8 cellular contexts compared by ENCODE assay signal in the genomic region with DNA sequence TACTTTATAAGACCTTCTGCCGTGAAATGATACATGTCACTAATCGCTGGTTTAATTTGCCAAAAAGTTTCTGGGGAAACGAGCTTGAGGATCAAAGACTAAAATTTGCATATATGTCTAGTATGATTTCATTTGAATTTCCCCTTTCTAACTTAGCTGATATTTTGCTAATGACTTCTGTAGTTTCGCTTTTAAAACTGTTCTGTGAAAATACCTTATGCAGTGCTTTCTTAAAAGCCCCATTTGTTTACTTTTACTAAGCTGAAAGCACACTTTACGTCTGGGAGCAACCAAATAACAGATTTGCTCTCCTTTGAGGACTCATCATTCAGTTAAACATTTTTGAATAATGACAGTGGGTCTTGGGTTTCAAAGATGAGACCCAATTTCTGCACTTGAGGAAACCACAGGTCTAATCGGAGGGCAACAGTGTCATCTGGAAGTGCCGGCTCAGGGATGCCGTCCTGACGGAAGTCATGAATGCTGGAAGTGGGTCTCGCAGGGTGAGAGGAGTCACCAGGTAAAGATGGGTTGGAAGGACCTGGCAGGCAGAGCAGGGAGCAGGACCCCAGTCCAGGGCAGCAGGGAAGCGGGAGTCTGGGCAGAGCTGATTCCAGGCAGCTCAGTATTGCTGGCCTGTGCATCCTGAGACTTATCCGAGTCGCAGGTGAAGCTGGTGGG. TPM values are rescaled to one million over a fixed set of nuclear protein-coding genes. Genes with fewer than 3 reads are reported as not detected.
DNase-seq lines count a peak whose midpoint lies in the region; ATAC-seq and TF ChIP-seq lines count a peak whose summit lies in the region.

No MANE protein-coding gene starts in this region.

- intact Hi-C loops in left ventricle myocardium superior (cut with micrococcal nuclease): no loop called here

- in situ Hi-C loops in brain microvascular endothelial cell (cut with HindIII; ENCODE audit: low pct_ligation_motif_present, low sequenced_read_pairs): no loop called here

- H2AFZ ChIP-seq in hepatocyte: no peak overlapping the region

- H3K9me2 ChIP-seq in DOHH2 (replicated peaks; ENCODE audit: control insufficient read depth, low read length) (no peaks in the 10 kb centered on the region), hepatocyte (replicated peaks; ENCODE audit: insufficient read depth) (no peaks in the 10 kb centered on the region)

- H3K9me3 ChIP-seq in DOHH2 (ENCODE audit: control insufficient read depth, insufficient read depth, low read length) (no peaks in the 10 kb centered on the region), hepatocyte (ENCODE audit: low read depth) (no peaks in the 10 kb centered on the region)

- no peak for TF ChIP-seq CTCF in DOHH2 (IDR thresholded peaks at IDR 0.05; ENCODE audit: low read depth, low read length, poor library complexity, severe bottlenecking)
- no peak for TF ChIP-seq CTCF in hepatocyte (IDR thresholded peaks at IDR 0.05; ENCODE audit: poor library complexity)
- no peak for TF ChIP-seq CTCF in brain microvascular endothelial cell (IDR thresholded peaks at IDR 0.05; ENCODE audit: low read depth, low read length, missing control alignments)

- H3K4me2 ChIP-seq in DOHH2 (ENCODE audit: low read length) (peak overlapping the region; percentile 95), hepatocyte (peak overlapping the region; percentile 35)

- H4K20me1 ChIP-seq in DOHH2 (ENCODE audit: control insufficient read depth, insufficient read depth, low read depth, low read length): no peaks in the 10 kb centered on the region
- no peaks in the 10 kb centered on the region for H4K20me1 ChIP-seq in hepatocyte (ENCODE audit: insufficient read depth, poor library complexity, severe bottlenecking)

- H3F3A ChIP-seq in DOHH2 (ENCODE audit: control insufficient read depth, insufficient read depth): peaks cover 32% of the 10 kb centered on the region

- H3K36me3 ChIP-seq in DOHH2 (ENCODE audit: control insufficient read depth, low read length) (peaks cover 12% of the 10 kb centered on the region; the same call in 1 of the 2 replicates), hepatocyte (replicated peaks; ENCODE audit: insufficient read depth, low read depth) (no peaks in the 10 kb centered on the region), brain microvascular endothelial cell (replicated peaks) (no peaks in the 10 kb centered on the region)

- H3K79me2 ChIP-seq in DOHH2 (ENCODE audit: control insufficient read depth, low read length) (peaks cover 92% of the 10 kb centered on the region), hepatocyte (peaks cover 21% of the 10 kb centered on the region)

- H3K4me3 ChIP-seq in DOHH2 (ENCODE audit: low read length): peak overlapping the region; percentile 79
- H3K4me3 ChIP-seq in hepatocyte: no peak overlapping the region
- H3K4me3 ChIP-seq in brain microvascular endothelial cell (ENCODE audit: low read depth, low read length): no peak overlapping the region

- peaks cover 95% of the 10 kb centered on the region for H3K4me1 ChIP-seq in DOHH2 (ENCODE audit: control insufficient read depth, low read length)
- peaks cover 33% of the 10 kb centered on the region for H3K4me1 ChIP-seq in hepatocyte (ENCODE audit: insufficient read depth)

- peak; percentile 57 for ATAC-seq in GM19395 (IDR thresholded peaks at IDR 0.05; ENCODE audit: unreplicated experiment)
- peak; percentile 56 for ATAC-seq in HG03439 (IDR thresholded peaks at IDR 0.05; ENCODE audit: unreplicated experiment)
- ATAC-seq in left ventricle myocardium superior: no peak

- WGBS in hepatocyte (ENCODE audit: low lambda C conversion rate, missing lambda C conversion rate): 76% methylated on average over 13 of the region's 13 CpGs

- no peaks in the 10 kb centered on the region for H3K27me3 ChIP-seq in DOHH2 (ENCODE audit: control insufficient read depth, low read length)
- H3K27me3 ChIP-seq in hepatocyte: no peaks in the 10 kb centered on the region
- no peaks in the 10 kb centered on the region for H3K27me3 ChIP-seq in brain microvascular endothelial cell (replicated peaks)

- DNase-seq in hepatocyte (ENCODE audit: low spot score): no peak
- no peak for DNase-seq in NCI-H1417 treated with DMSO at 0.1 percent for 48 hours (lab: John Stamatoyannopoulos, UW)
- DNase-seq in SHP77 (lab: John Stamatoyannopoulos, UW): no peak
- no peak for DNase-seq in brain microvascular endothelial cell
- DNase-seq in left ventricle myocardium superior: no peak

- H3K27ac ChIP-seq in DOHH2 (ENCODE audit: low read depth, low read length) (peak overlapping the region; percentile 90), hepatocyte (peak overlapping the region; percentile 40), brain microvascular endothelial cell (no peak overlapping the region)

RNA-seq across cellular contexts. Expression of gene PLEKHG1, which starts 33.2 kb away (rescaled TPM):
- total RNA-seq in hepatocyte: 6.3 and 6.8 TPM in 2 replicates
- polyA plus RNA-seq in hepatocyte: 5.6 and 6.3 TPM in 2 replicates
- total RNA-seq in left ventricle myocardium superior: 7.6 TPM
